Comparison of ENCODE assay signal across 23 cellular contexts in genomic region chr22:30483169-30483568, GRCh38. TPM values are rescaled to one million over a fixed set of nuclear protein-coding genes. Genes with fewer than 3 reads are reported as not detected.
DNase-seq lines count a peak whose midpoint lies in the region; ATAC-seq, FAIRE-seq and TF ChIP-seq lines count a peak whose summit lies in the region.
"Had no signal": no experiment of that assay in that cellular context is flagged by ENCODE, and none has a peak within 500 bp of the region (broad histone marks: within the 10 kb centered on the region; RNA-seq: fewer than 3 reads in every experiment).

No MANE protein-coding gene starts in this region.

- intact Hi-C loops in K562 (cut with micrococcal nuclease) = no loop called here

- in situ Hi-C loops in KBM-7 (cut with MboI; ENCODE audit: low pct_unique_long_range_greater_than_20kb, low sequenced_read_pairs) = no loop called here
- in situ Hi-C loops in K562 (cut with MboI) = loop anchor here (5.0 to 25.0 kb wide), 2 partner anchors 91 to 371 kb away; no protein-coding TSS in a partner anchor

- H3K9me3 ChIP-seq in K562 (replicated peaks; ENCODE audit: control insufficient read depth, insufficient read depth, low read depth, low read length) = no peaks in the 10 kb centered on the region
- H3K9me3 ChIP-seq: BLaER1, SJCRH30 had no signal

- H3K4me1 Mint-ChIP-seq in activated T-cell treated with anti-CD3 and anti-CD28 coated beads, Interleukin-2, amount 50 U/mL, for 24 hours (ENCODE audit: low read depth) = no peaks in the 10 kb centered on the region

- TF ChIP-seq CTCF in AG10803 (conservative IDR thresholded peaks at IDR 0.05; ENCODE audit: low read length) (no peak), K562 (IDR thresholded peaks at IDR 0.05 in 2 of 3, conservative IDR thresholded peaks at IDR 0.05 in 1 of 3; ENCODE audit: insufficient read depth in 2 of 3, low read depth in 1 of 3, low read length in 3 of 3) (no peak)

- POLR2A ChIA-PET in K562 (lab: Yijun Ruan, JAX) = no interaction called here

- H2AFZ ChIP-seq in K562 (ENCODE audit: low read depth, low read length) = no peak overlapping the region

- H3K4me3 ChIP-seq in AG10803 (ENCODE audit: low read length) (no peak overlapping the region), K562 (no peak overlapping the region)
- H3K4me3 ChIP-seq: BLaER1, GM12878, SJCRH30 had no signal

- H3K4me2 ChIP-seq in K562 (ENCODE audit: insufficient read depth, low read length) = no peak overlapping the region
- H3K4me2 ChIP-seq: BLaER1 had no signal

- H3K36me3 ChIP-seq in K562 (ENCODE audit: control insufficient read depth, insufficient read depth, low read length) = no peaks in the 10 kb centered on the region
- H3K36me3 ChIP-seq: BLaER1, SJCRH30 had no signal

- no peak for TF ChIP-seq EP300 in K562 (IDR thresholded peaks at IDR 0.05; ENCODE audit: low read length)

- H4K20me1 ChIP-seq in K562 (replicated peaks; ENCODE audit: control insufficient read depth, insufficient read depth, low read length) = no peaks in the 10 kb centered on the region
- H4K20me1 ChIP-seq: BLaER1 had no signal

- H3K4me1 ChIP-seq in K562 (replicated peaks in 1 of 2; ENCODE audit: control insufficient read depth in 2 of 2, insufficient read depth in 2 of 2, low read length in 2 of 2) = peaks cover 0 to 8% of the 10 kb centered on the region in 2 experiments; a peak in 3 of 5 replicates
- H3K4me1 ChIP-seq: SJCRH30 had no signal

- no peak for TF ChIP-seq RAD21 in K562 (CRISPR knock-in tag; conservative IDR thresholded peaks at IDR 0.05 in 1 of 2, IDR thresholded peaks at IDR 0.05 in 1 of 2)

- no peaks in the 10 kb centered on the region for H3K9me3 Mint-ChIP-seq in activated T-cell treated with anti-CD3 and anti-CD28 coated beads, Interleukin-2, amount 50 U/mL, for 24 hours
- H3K9me3 Mint-ChIP-seq: CD8-positive, alpha-beta memory T cell had no signal

- peaks cover 2 to 9% of the 10 kb centered on the region in 2 experiments; a peak in 2 of 5 replicates for H3K27me3 ChIP-seq in K562 (ENCODE audit: control insufficient read depth in 2 of 2, insufficient read depth in 2 of 2, low read length in 2 of 2)
- H3K27me3 ChIP-seq: BLaER1, SJCRH30 had no signal

- H3K27ac ChIP-seq in K562 (ENCODE audit: extremely low read depth, low read depth, low read length) = no peak overlapping the region
- H3K27ac ChIP-seq: BLaER1, RWPE1, SJCRH30 had no signal

- WGBS in K562 (ENCODE audit: insufficient coverage, low coverage, missing lambda C conversion rate) = 50% methylated on average over 1 of the region's 1 CpG

- H3K27me3 Mint-ChIP-seq in activated T-cell treated with anti-CD3 and anti-CD28 coated beads, Interleukin-2, amount 50 U/mL, for 24 hours = no peaks in the 10 kb centered on the region

- CTCF ChIA-PET in K562 (lab: Yijun Ruan, JAX; ENCODE audit: low intra/inter-chr PET ratio) = interaction anchor here (0.6 kb wide), 1 partner anchor 37 kb away, joined by 3 read pairs; no protein-coding TSS in a partner anchor

- no peaks in the 10 kb centered on the region for H3K9me1 ChIP-seq in K562 (ENCODE audit: control insufficient read depth, insufficient read depth, low read length)

- H3K9ac ChIP-seq in K562 (ENCODE audit: insufficient read depth in 1 of 2, low read depth in 2 of 2, low read length in 2 of 2) = no peak overlapping the region
- H3K9ac ChIP-seq: BLaER1 had no signal

- H3K36me3 Mint-ChIP-seq in activated T-cell treated with anti-CD3 and anti-CD28 coated beads, Interleukin-2, amount 50 U/mL, for 24 hours (ENCODE audit: low read depth) = no peaks in the 10 kb centered on the region
- H3K36me3 Mint-ChIP-seq: CD8-positive, alpha-beta memory T cell had no signal

- FAIRE-seq in K562 (lab: Jason Lieb, UNC) = no peak
- FAIRE-seq: GM12878 had no signal

- no peak for TF ChIP-seq POLR2A in K562 (conservative IDR thresholded peaks at IDR 0.05)

- no TSS peak for BruUV-seq in K562 (replicated peaks; lab: Mats Ljungman, UMichigan)

- ATAC-seq in K562 = no peak
- ATAC-seq: GM12878 had no signal

- no peak overlapping the region for H3K4me3 Mint-ChIP-seq in activated T-cell treated with anti-CD3 and anti-CD28 coated beads, Interleukin-2, amount 50 U/mL, for 24 hours
- H3K4me3 Mint-ChIP-seq: CD8-positive, alpha-beta memory T cell had no signal

- H3K79me2 ChIP-seq in K562 (ENCODE audit: control insufficient read depth, insufficient read depth, low read length) = no peaks in the 10 kb centered on the region

- H3K27ac Mint-ChIP-seq in activated T-cell treated with anti-CD3 and anti-CD28 coated beads, Interleukin-2, amount 50 U/mL, for 24 hours = no peak overlapping the region

- DNase-seq in AG10803 (ENCODE audit: low read depth) = peak; percentile 4
- DNase-seq in KBM-7 = peak; percentile 55
- no peak for DNase-seq in K562 (ENCODE audit: extremely low read depth in 1 of 4, low spot score in 3 of 4)
- DNase-seq in inferior parietal cortex (ENCODE audit: extremely low spot score) = peak; percentile 5
- no peak for DNase-seq in H4 (ENCODE audit: low spot score)
- DNase-seq in DMS79 treated with DMSO at 0.1 percent for 48 hours (lab: John Stamatoyannopoulos, UW) = no peak
- DNase-seq in activated T-cell treated with anti-CD3 and anti-CD28 coated beads for 4 hours = no peak
- no peak for DNase-seq in activated T-cell treated with anti-CD3 and anti-CD28 coated beads, Interleukin-2, amount 50 U/mL, for 24 hours
- DNase-seq: 8988T; CD8-positive, alpha-beta memory T cell; DND-41; GDM1; H7; IMR-90; NCI-H187; NCI-H2171; NCI-H446 treated with DMSO at 0.1 percent for 48 hours; SJCRH30 had no signal

TF ChIP-seq in K562, 482 proteins besides CTCF, POLR2A, EP300 and RAD21 (continues in another document):
- TF ChIP-seq RFX1 (IDR thresholded peaks at IDR 0.05) = peak; percentile 81
- no peak for TF ChIP-seq HDAC6 (IDR thresholded peaks at IDR 0.05; ENCODE audit: low read depth, low read length)

RNA-seq across cellular contexts. Expression of gene SEC14L3, which starts 11.4 kb away (rescaled TPM):
- not detected in 2 replicates for total RNA-seq in K562 (2011; cell fraction: chromatin; rRNA removed; ENCODE audit: low replicate concordance)
- not detected in 2 replicates for total RNA-seq in K562 (2011; cell fraction: nucleolus; rRNA removed)
- not detected in 2 replicates for total RNA-seq in K562 (2011; cell fraction: nucleoplasm; rRNA removed)
- total RNA-seq in K562 (2014; rRNA removed) (not detected in 2 replicates), K562 (2014; rRNA removed; fragmentation: Illumina TruSeq; extraction: Trizol) (not detected in 2 replicates), K562 (2015; rRNA removed; fragmentation: Illumina TruSeq; extraction: Trizol) (not detected in 2 replicates), K562 (2021) (not detected in 2 replicates)
- polyA plus RNA-seq in K562 (2011; rRNA removed) (not detected in 2 replicates), K562 (2014; fragmentation: Illumina TruSeq; extraction: Trizol) (not detected in 2 replicates), K562 (2014; fragmentation: Nextera tagmentation; extraction: Ambion mirVana) (not detected), K562 (2014; rRNA removed) (not detected in 2 replicates)
- 0.04 TPM in 1 of 2 replicates, not detected in the other for polyA plus RNA-seq in K562 (2011; cell fraction: cytosol; rRNA removed)
- polyA plus RNA-seq in K562 (2011; cell fraction: nucleus; rRNA removed) = not detected in 2 replicates
- polyA plus RNA-seq in K562 (2012) = not detected in 2 replicates
- polyA minus RNA-seq in K562 (2011; rRNA and poly(A)+ RNA removed) = not detected in 2 replicates
- polyA minus RNA-seq in K562 (2011; cell fraction: cytosol; rRNA and poly(A)+ RNA removed) = not detected in 2 replicates
- not detected in 2 replicates for polyA minus RNA-seq in K562 (2011; cell fraction: nucleus; rRNA and poly(A)+ RNA removed)
- total RNA-seq in H4 (2014; rRNA removed; shearing (Covaris generic)) = not detected in 2 replicates
- total RNA-seq: CD8-positive, alpha-beta memory T cell; GM12878; H7; HT1080; IMR-90; LHCN-M2; SJCRH30 had no signal
- polyA plus RNA-seq: CD8-positive, alpha-beta memory T cell; IMR-90 had no signal

RNA-seq across cellular contexts. Expression of gene SEC14L4, which starts 22.3 kb away (rescaled TPM):
- 0.19 TPM in 1 of 2 replicates, not detected in the other for total RNA-seq in K562 (2011; cell fraction: chromatin; rRNA removed; ENCODE audit: low replicate concordance)
- not detected in 2 replicates for total RNA-seq in K562 (2011; cell fraction: nucleolus; rRNA removed)
- total RNA-seq in K562 (2011; cell fraction: nucleoplasm; rRNA removed) = not detected in 2 replicates
- total RNA-seq in K562 (2014; rRNA removed) (not detected in 2 replicates), K562 (2014; rRNA removed; fragmentation: Illumina TruSeq; extraction: Trizol) (not detected in 2 replicates), K562 (2015; rRNA removed; fragmentation: Illumina TruSeq; extraction: Trizol) (not detected in 2 replicates), K562 (2021) (not detected in 2 replicates)
- polyA plus RNA-seq in K562 (2011; rRNA removed) (0.03 TPM in 1 of 2 replicates, not detected in the other), K562 (2014; fragmentation: Illumina TruSeq; extraction: Trizol) (not detected in 2 replicates), K562 (2014; fragmentation: Nextera tagmentation; extraction: Ambion mirVana) (not detected), K562 (2014; rRNA removed) (0.11 TPM in 1 of 2 replicates, not detected in the other)
- 0.03 TPM in 1 of 2 replicates, not detected in the other for polyA plus RNA-seq in K562 (2011; cell fraction: cytosol; rRNA removed)
- 0.07 TPM in 1 of 2 replicates, not detected in the other for polyA plus RNA-seq in K562 (2011; cell fraction: nucleus; rRNA removed)
- polyA plus RNA-seq in K562 (2012) = 0.04 TPM in 1 of 2 replicates, not detected in the other
- not detected in 2 replicates for polyA minus RNA-seq in K562 (2011; rRNA and poly(A)+ RNA removed)
- polyA minus RNA-seq in K562 (2011; cell fraction: cytosol; rRNA and poly(A)+ RNA removed) = not detected in 2 replicates
- polyA minus RNA-seq in K562 (2011; cell fraction: nucleus; rRNA and poly(A)+ RNA removed) = not detected in 2 replicates
- total RNA-seq in H4 (2014; rRNA removed; shearing (Covaris generic)) = not detected in 2 replicates
- total RNA-seq: CD8-positive, alpha-beta memory T cell; GM12878; H7; HT1080; IMR-90; LHCN-M2; SJCRH30 had no signal
- polyA plus RNA-seq: CD8-positive, alpha-beta memory T cell; GM12878; IMR-90 had no signal

RNA-seq across cellular contexts. Expression of gene MTFP1, which starts 57.6 kb away (rescaled TPM):
- total RNA-seq in K562 (2011; cell fraction: chromatin; rRNA removed; ENCODE audit: low replicate concordance) = 10.0 and 26.7 TPM in 2 replicates
- total RNA-seq in K562 (2011; cell fraction: nucleolus; rRNA removed) = 43.5 and 54.1 TPM in 2 replicates
- 28.7 and 33.9 TPM in 2 replicates for total RNA-seq in K562 (2011; cell fraction: nucleoplasm; rRNA removed)
- 52.0 and 66.0 TPM in 2 replicates for total RNA-seq in K562 (2014; rRNA removed)
- 25.2 and 30.1 TPM in 2 replicates for total RNA-seq in K562 (2014; rRNA removed; fragmentation: Illumina TruSeq; extraction: Trizol)
- 34.0 and 38.4 TPM in 2 replicates for total RNA-seq in K562 (2015; rRNA removed; fragmentation: Illumina TruSeq; extraction: Trizol)
- total RNA-seq in K562 (2021) = 43.3 and 45.8 TPM in 2 replicates
- 24.0 and 37.7 TPM in 2 replicates for polyA plus RNA-seq in K562 (2011; rRNA removed)
- 52.1 and 102 TPM in 2 replicates for polyA plus RNA-seq in K562 (2011; cell fraction: cytosol; rRNA removed)
- 36.8 and 44.5 TPM in 2 replicates for polyA plus RNA-seq in K562 (2011; cell fraction: nucleus; rRNA removed)
- polyA plus RNA-seq in K562 (2012) = 37.8 and 39.6 TPM in 2 replicates
- polyA plus RNA-seq in K562 (2014; fragmentation: Illumina TruSeq; extraction: Trizol) = 22.5 and 35.0 TPM in 2 replicates
- 10 to 100 TPM; 10.7 to 17.5 TPM for polyA plus RNA-seq in K562 (2014; fragmentation: Nextera tagmentation; extraction: Ambion mirVana)
- polyA plus RNA-seq in K562 (2014; rRNA removed) = 41.8 and 42.0 TPM in 2 replicates
- 12.5 and 13.8 TPM in 2 replicates for polyA minus RNA-seq in K562 (2011; rRNA and poly(A)+ RNA removed)
- polyA minus RNA-seq in K562 (2011; cell fraction: cytosol; rRNA and poly(A)+ RNA removed) = 18.5 and 20.8 TPM in 2 replicates
- polyA minus RNA-seq in K562 (2011; cell fraction: nucleus; rRNA and poly(A)+ RNA removed) = 19.5 and 23.8 TPM in 2 replicates
- total RNA-seq in H4 (2014; rRNA removed; shearing (Covaris generic)) = 45.6 and 47.0 TPM in 2 replicates

Comparison
In these comparisons a context has a peak if more than half of its experiments do, and no peak if none do; other contexts are left out.
1. DNase-seq: peak in AG10803 (single experiment), KBM-7 (single experiment) and inferior parietal cortex (single experiment); none in K562 (0 of 4), H4 (single experiment), DMS79 treated with DMSO at 0.1 percent for 48 hours (single experiment), activated T-cell treated with anti-CD3 and anti-CD28 coated beads for 4 hours (single experiment) and activated T-cell treated with anti-CD3 and anti-CD28 coated beads, Interleukin-2, amount 50 U/mL, for 24 hours (single experiment).